In genomic region chr5:171521219-171521633, GRCh38 we compare ENCODE assay signal across 8 cellular contexts.
DNase-seq lines count a peak whose midpoint lies in the region; ATAC-seq and TF ChIP-seq lines count a peak whose summit lies in the region.

No MANE protein-coding gene starts in this region.

- no peak overlapping the region for H2BK12ac ChIP-seq in neuronal stem cell (ENCODE audit: low read length)

- no peaks in the 10 kb centered on the region for H3K9me3 ChIP-seq in Panc1 (ENCODE audit: control insufficient read depth, insufficient read depth, low read depth, low read length)
- no peaks in the 10 kb centered on the region for H3K9me3 ChIP-seq in esophagus squamous epithelium
- no peaks in the 10 kb centered on the region for H3K9me3 ChIP-seq in neuronal stem cell (replicated peaks in 1 of 2; ENCODE audit: control insufficient read depth in 2 of 2, insufficient read depth in 1 of 2, low read depth in 1 of 2, low read length in 2 of 2)

- H3K4ac ChIP-seq in neuronal stem cell (ENCODE audit: low read length), result no peak overlapping the region

- no peak overlapping the region for H3K14ac ChIP-seq in neuronal stem cell (ENCODE audit: low read length)

- no peaks in the 10 kb centered on the region for H3K36me3 ChIP-seq in Panc1 (ENCODE audit: control insufficient read depth, insufficient read depth, low read length)
- no peaks in the 10 kb centered on the region for H3K36me3 ChIP-seq in esophagus squamous epithelium
- no peaks in the 10 kb centered on the region for H3K36me3 ChIP-seq in neuronal stem cell (replicated peaks in 1 of 2; ENCODE audit: control insufficient read depth in 2 of 2, insufficient read depth in 2 of 2, low read length in 2 of 2)

- no peak overlapping the region for H3K9ac ChIP-seq in neuronal stem cell (ENCODE audit: low read depth, low read length, poor library complexity)

- no peak overlapping the region for H2BK15ac ChIP-seq in neuronal stem cell (ENCODE audit: low read length)

- no peak for TF ChIP-seq POLR2A in esophagus squamous epithelium (IDR thresholded peaks at IDR 0.05)

- POLR2A ChIA-PET in Panc1 (lab: Charles Lee), result no interaction called here

- intact Hi-C loops in Panc1 (cut with micrococcal nuclease; ENCODE audit: unreplicated experiment) (no loop called here), esophagus squamous epithelium (cut with DNase I) (no loop called here)

- no peak overlapping the region for H3K23ac ChIP-seq in neuronal stem cell (ENCODE audit: low read depth, low read length, poor library complexity)

- peak overlapping the region; percentile 80 for H3K18ac ChIP-seq in neuronal stem cell (ENCODE audit: low read length)

- no peak overlapping the region for H4K91ac ChIP-seq in neuronal stem cell (ENCODE audit: low read depth, low read length, poor library complexity)

- no peak for TF ChIP-seq CTCF in Panc1 (IDR thresholded peaks at IDR 0.05)
- TF ChIP-seq CTCF in esophagus squamous epithelium (IDR thresholded peaks at IDR 0.05), result peak in 1 of 6 experiments; percentile 21

- H2BK5ac ChIP-seq in neuronal stem cell (ENCODE audit: low read length), result peak overlapping the region; percentile 56

- peak; percentile 94 for DNase-seq in AG08396 (ENCODE audit: low spot score)
- no peak for DNase-seq in Panc1 (ENCODE audit: low read depth, low spot score)
- DNase-seq in esophagus squamous epithelium (lab: John Stamatoyannopoulos, UW), result no peak
- no peak for DNase-seq in neuronal stem cell (ENCODE audit: low spot score)
- DNase-seq in G401 (ENCODE audit: low spot score), result no peak
- DNase-seq in activated CD4-positive, alpha-beta T cell treated with anti-CD3 and anti-CD28 coated beads, Interleukin-2, amount 50 U/mL, for 4 hours, result no peak
- no peak for DNase-seq in midbrain (lab: John Stamatoyannopoulos, UW)
- DNase-seq in DMS79 (lab: John Stamatoyannopoulos, UW), result no peak

- peaks cover 2% of the 10 kb centered on the region for H3K79me1 ChIP-seq in neuronal stem cell (ENCODE audit: low read depth, low read length)

- in situ Hi-C loops in Panc1 (cut with HindIII; ENCODE audit: low pct_unique_long_range_greater_than_20kb, low sequenced_read_pairs) (no loop called here), G401 (cut with HindIII; ENCODE audit: low sequenced_read_pairs) (no loop called here)

- peak overlapping the region; percentile 59 for H2AFZ ChIP-seq in neuronal stem cell (ENCODE audit: low read length)

- 13% methylated on average over 1 of the region's 1 CpG; no CpG with 5 or more reads in 1 of the 2 donors for WGBS in esophagus squamous epithelium, 2 donors
- no CpG with 5 or more reads among the region's 1 CpG for WGBS in neuronal stem cell (ENCODE audit: extremely low coverage in 2 of 2, insufficient read length in 2 of 2, insufficient replicate concordance in 1 of 2), 2 donors

- peak; percentile 76 for ATAC-seq in Panc1

- H3K27ac ChIP-seq in Panc1 (ENCODE audit: low read length) (no peak overlapping the region), esophagus squamous epithelium (peak overlapping the region in 3 of 4 donors; percentile 3 to 83 (median 67)), neuronal stem cell (replicated peaks; ENCODE audit: low read length) (peak overlapping the region; percentile 46)

- peak overlapping the region; percentile 45 for H2AK5ac ChIP-seq in neuronal stem cell (ENCODE audit: low read depth, low read length)

- H3K4me3 ChIP-seq in Panc1 (ENCODE audit: low read depth in 2 of 2, low read length in 2 of 2) (no peak overlapping the region), esophagus squamous epithelium (no peak overlapping the region), neuronal stem cell (ENCODE audit: low read length in 2 of 2) (no peak overlapping the region)

- no peaks in the 10 kb centered on the region; the same call in 1 of the 2 replicates for H3K4me1 ChIP-seq in Panc1 (ENCODE audit: control insufficient read depth, insufficient read depth, low read length)
- peaks cover 12 to 39% (median 24%) of the 10 kb centered on the region in 3 donors for H3K4me1 ChIP-seq in esophagus squamous epithelium
- H3K4me1 ChIP-seq in neuronal stem cell (ENCODE audit: control insufficient read depth in 2 of 2, insufficient read depth in 1 of 2, low read depth in 1 of 2, low read length in 2 of 2), result peaks cover 11 to 24% of the 10 kb centered on the region in 2 donors

- H3K4me2 ChIP-seq in neuronal stem cell (ENCODE audit: insufficient read depth, low read length, poor library complexity, severe bottlenecking), result no peak overlapping the region

- no peaks in the 10 kb centered on the region for H3K27me3 ChIP-seq in Panc1 (ENCODE audit: control insufficient read depth, insufficient read depth, low read length)
- no peaks in the 10 kb centered on the region for H3K27me3 ChIP-seq in esophagus squamous epithelium
- peaks cover 0 to 19% (median 0%) of the 10 kb centered on the region in 3 experiments for H3K27me3 ChIP-seq in neuronal stem cell (ENCODE audit: control insufficient read depth in 3 of 3, insufficient read depth in 3 of 3, low read depth in 1 of 3, low read length in 3 of 3)

- BruUV-seq in Panc1 (replicated peaks; lab: Mats Ljungman, UMichigan), result no TSS peak

- H2BK120ac ChIP-seq in neuronal stem cell (ENCODE audit: low read depth, low read length), result no peak overlapping the region

- CTCF ChIA-PET in Panc1 (lab: Charles Lee), result no interaction called here

- H4K8ac ChIP-seq in neuronal stem cell (ENCODE audit: low read depth, low read length), result no peak overlapping the region
